In the genomic region with DNA sequence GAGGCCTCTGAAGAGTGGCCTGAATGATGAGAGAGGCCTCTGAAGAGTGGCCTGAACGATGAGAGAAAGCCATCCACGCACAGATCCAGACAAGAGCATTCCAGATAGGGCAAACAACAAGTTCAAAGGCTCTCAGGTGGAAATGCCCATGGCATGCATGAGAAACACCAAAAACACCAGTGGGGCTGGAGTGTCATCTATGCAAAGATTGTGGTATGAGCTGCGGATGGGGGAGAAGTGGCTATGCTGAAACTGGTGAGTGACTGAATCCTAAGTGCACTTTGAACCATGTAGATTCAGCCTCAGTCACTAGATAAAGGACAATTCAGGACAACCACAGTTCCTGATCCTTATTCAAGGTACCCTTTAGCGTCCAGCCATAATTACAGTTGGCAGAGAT, we compare ENCODE assay signal across 23 cellular contexts.
DNase-seq lines count a peak whose midpoint lies in the region; ATAC-seq and TF ChIP-seq lines count a peak whose summit lies in the region.
"Had no signal": no experiment of that assay in that cellular context is flagged by ENCODE, and none has a peak within 500 bp of the region (broad histone marks: within the 10 kb centered on the region; RNA-seq: fewer than 3 reads in every experiment).

No MANE protein-coding gene starts in this region.

- WGBS in esophagus muscularis mucosa, result 86% methylated on average over 4 of the region's 4 CpGs
- WGBS in smooth muscle cell (ENCODE audit: low lambda C conversion rate), result 91% methylated on average over 4 of the region's 4 CpGs

- TF ChIP-seq POLR2A in esophagus muscularis mucosa (IDR thresholded peaks at IDR 0.05; ENCODE audit: low read depth), result no peak

- TF ChIP-seq EP300 in esophagus muscularis mucosa (IDR thresholded peaks at IDR 0.05), result no peak

- H3K27me3 ChIP-seq in esophagus muscularis mucosa, result no peaks in the 10 kb centered on the region
- H3K27me3 ChIP-seq in smooth muscle cell (ENCODE audit: low read depth), result peaks cover 13% of the 10 kb centered on the region
- H3K27me3 ChIP-seq: SJCRH30, upper lobe of right lung had no signal

- DNase-seq in esophagus muscularis mucosa (ENCODE audit: extremely low spot score) (peak; percentile 42), caudate nucleus (lab: John Stamatoyannopoulos, UW) (no peak), SW 1271 (lab: John Stamatoyannopoulos, UW) (no peak), smooth muscle cell (lab: John Stamatoyannopoulos, UW; ENCODE audit: unreplicated experiment) (no peak), NAMALWA (ENCODE audit: low spot score) (no peak)
- DNase-seq: activated CD8-positive, alpha-beta T cell treated with anti-CD3 and anti-CD28 coated beads, Interleukin-2, amount 10 ng/mL, durations not matched to agents 7 days and 5 days; activated T-cell treated with anti-CD3 and anti-CD28 coated beads, Interleukin-2, amount 50 U/mL, for 72 hours; CD8-positive, alpha-beta T cell; head of caudate nucleus; immature natural killer cell; NCI-H1436; NCI-H2171; NCI-H774; stimulated activated naive CD8-positive, alpha-beta T cell treated with anti-CD3 and anti-CD28 coated beads, Interleukin-15, amount 100 ng/mL, for 72 hours; T-helper 2 cell; upper lobe of right lung had no signal

- H3F3A ChIP-seq in smooth muscle cell (ENCODE audit: low read depth), result no peaks in the 10 kb centered on the region

- H3K4me1 ChIP-seq in esophagus muscularis mucosa (peaks cover 0 to 6% (median 0%) of the 10 kb centered on the region in 4 donors), smooth muscle cell (ENCODE audit: low read depth) (no peaks in the 10 kb centered on the region)
- H3K4me1 ChIP-seq: upper lobe of right lung had no signal

- H3K9me3 ChIP-seq in esophagus muscularis mucosa (no peaks in the 10 kb centered on the region), smooth muscle cell (replicated peaks; ENCODE audit: low read depth) (no peaks in the 10 kb centered on the region)
- H3K9me3 ChIP-seq: SJCRH30, upper lobe of right lung had no signal

- no peak overlapping the region for H3K4me2 ChIP-seq in smooth muscle cell

- intact Hi-C loops in esophagus muscularis mucosa (cut with DNase I), result loop anchor here (5.0 to 10.0 kb wide), 2 partner anchors 439 to 691 kb away; no protein-coding TSS in a partner anchor

- no peak overlapping the region for H3K4me3 ChIP-seq in esophagus muscularis mucosa
- no peak overlapping the region for H3K4me3 ChIP-seq in smooth muscle cell
- H3K4me3 ChIP-seq: SJCRH30, upper lobe of right lung had no signal

- H2AFZ ChIP-seq in smooth muscle cell (ENCODE audit: low read depth), result no peak overlapping the region

- ATAC-seq in GM18861 (IDR thresholded peaks at IDR 0.05; ENCODE audit: unreplicated experiment), result peak; percentile 55
- peak; percentile 64 for ATAC-seq in GM21423 (IDR thresholded peaks at IDR 0.05; ENCODE audit: unreplicated experiment)
- ATAC-seq in HG02870 (IDR thresholded peaks at IDR 0.05; ENCODE audit: unreplicated experiment), result peak; percentile 68
- ATAC-seq: activated CD8-positive, alpha-beta T cell treated with anti-CD3 and anti-CD28 coated beads, Interleukin-2, amount 10 ng/mL, durations not matched to agents 7 days and 5 days; activated naive CD4-positive, alpha-beta T cell treated with anti-CD3 and anti-CD28 coated beads, Interleukin-2, amount 50 U/mL, for 72 hours; activated T-cell treated with anti-CD3 and anti-CD28 coated beads, Interleukin-2, amount 50 U/mL, for 72 hours; CD8-positive, alpha-beta T cell; sciatic nerve; stimulated activated naive CD8-positive, alpha-beta T cell treated with anti-CD3 and anti-CD28 coated beads, Interleukin-15, amount 100 ng/mL, for 72 hours; upper lobe of right lung; WTC11 had no signal

- H3K36me3 ChIP-seq in esophagus muscularis mucosa, result no peaks in the 10 kb centered on the region
- H3K36me3 ChIP-seq in smooth muscle cell (ENCODE audit: low read depth), result no peaks in the 10 kb centered on the region
- H3K36me3 ChIP-seq: SJCRH30, upper lobe of right lung had no signal

- H4K20me1 ChIP-seq in smooth muscle cell (ENCODE audit: low read depth), result no peaks in the 10 kb centered on the region

- H3K79me2 ChIP-seq in smooth muscle cell (ENCODE audit: low read depth), result no peaks in the 10 kb centered on the region

- H3K27ac ChIP-seq in esophagus muscularis mucosa (replicated peaks in 1 of 4) (no peak overlapping the region), caudate nucleus (ENCODE audit: low read depth, low read length) (no peak overlapping the region), smooth muscle cell (ENCODE audit: low read depth) (no peak overlapping the region)
- H3K27ac ChIP-seq: SJCRH30, upper lobe of right lung had no signal

- no peak overlapping the region for H3K9ac ChIP-seq in smooth muscle cell (ENCODE audit: low read depth)

- TF ChIP-seq CTCF in esophagus muscularis mucosa (IDR thresholded peaks at IDR 0.05), result no peak
- TF ChIP-seq CTCF in smooth muscle cell (IDR thresholded peaks at IDR 0.05; ENCODE audit: borderline replicate concordance, insufficient read depth, poor library complexity, severe bottlenecking), result no peak
